ENCODE assay signal across 24 cellular contexts in the genomic region with DNA sequence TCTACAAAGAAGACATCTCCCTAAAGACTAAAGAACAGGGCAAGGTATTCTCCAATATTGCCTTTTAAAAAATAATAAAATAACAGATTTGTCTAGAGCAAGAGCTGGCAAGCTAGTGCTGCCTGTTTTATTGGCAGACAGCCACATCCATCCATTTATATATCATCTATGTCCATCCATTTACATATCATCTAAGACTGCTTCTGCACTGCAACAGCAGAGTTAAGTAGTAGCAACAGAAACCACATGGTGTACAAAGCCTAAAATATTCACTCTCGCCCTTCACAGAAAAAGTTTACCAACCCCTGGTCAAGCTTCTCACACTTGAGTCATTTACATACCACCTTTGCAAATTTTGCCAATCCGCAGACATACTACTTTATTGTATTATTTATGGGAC.
"Had no signal": no experiment of that assay in that cellular context is flagged by ENCODE, and none has a peak within 500 bp of the region (broad histone marks: within the 10 kb centered on the region; RNA-seq: fewer than 3 reads in every experiment).

No MANE protein-coding gene starts in this region.

- H3K27ac Mint-ChIP-seq: activated CD4-positive, alpha-beta memory T cell treated with anti-CD3 and anti-CD28 coated beads for 36 hours; activated naive CD8-positive, alpha-beta T cell treated with anti-CD3 and anti-CD28 coated beads, Interleukin-2, amount 50 U/mL, for 24 hours had no signal

- H3K4me3 Mint-ChIP-seq: activated CD4-positive, alpha-beta memory T cell treated with anti-CD3 and anti-CD28 coated beads for 36 hours; activated naive CD8-positive, alpha-beta T cell treated with anti-CD3 and anti-CD28 coated beads, Interleukin-2, amount 50 U/mL, for 24 hours; activated T-helper 1 cell treated with anti-CD3 and anti-CD28 coated beads, Interleukin-12 subunit alpha, Interleukin-12 subunit beta, Interleukin-2, Interleukin-4 antibody, amounts not matched to agents 30 ng/mL and 10 ng/mL and 1 ng/mL, durations not matched to agents 14 hours and 24 hours and 36 hours had no signal

- ATAC-seq: activated naive CD4-positive, alpha-beta T cell treated with anti-CD3 and anti-CD28 coated beads, Interleukin-2, amount 50 U/mL, for 72 hours; activated naive CD8-positive, alpha-beta T cell treated with anti-CD3 and anti-CD28 coated beads, Interleukin-2, amount 50 U/mL, for 24 hours; PC-3; SK-N-SH treated with all-trans-retinoic acid at 6 μM for 48 hours had no signal

- H3K9me3 Mint-ChIP-seq: activated CD4-positive, alpha-beta memory T cell treated with anti-CD3 and anti-CD28 coated beads for 36 hours; activated naive CD4-positive, alpha-beta T cell treated with anti-CD3 and anti-CD28 coated beads, Interleukin-2, amount 50 U/mL, for 72 hours; activated naive CD8-positive, alpha-beta T cell treated with anti-CD3 and anti-CD28 coated beads, Interleukin-2, amount 50 U/mL, for 24 hours; activated T-helper 1 cell treated with anti-CD3 and anti-CD28 coated beads, Interleukin-12 subunit alpha, Interleukin-12 subunit beta, Interleukin-2, Interleukin-4 antibody, amounts not matched to agents 30 ng/mL and 10 ng/mL and 1 ng/mL, durations not matched to agents 14 hours and 24 hours and 36 hours had no signal

- H3K4me3 ChIP-seq: cardiac muscle cell, colonic mucosa, SJSA1 had no signal

- H3K27ac ChIP-seq: brain microvascular endothelial cell, cardiac muscle cell, colonic mucosa, SJSA1 had no signal

- DNase-seq: activated CD4-positive, alpha-beta memory T cell treated with anti-CD3 and anti-CD28 coated beads for 36 hours; activated CD4-positive, alpha-beta T cell treated with anti-CD3 and anti-CD28 coated beads for 48 hours; activated CD4-positive, CD25-positive, alpha-beta regulatory T cell treated with anti-CD3 and anti-CD28 coated beads, Interleukin-2, amount 50 U/mL, for 72 hours; activated CD8-positive, alpha-beta memory T cell treated with anti-CD3 and anti-CD28 coated beads, Interleukin-2, amount 50 U/mL, for 4 hours; activated effector memory CD4-positive, alpha-beta T cell treated with Interleukin-2 at 50 U/mL for 16 hours; activated naive CD8-positive, alpha-beta T cell treated with anti-CD3 and anti-CD28 coated beads, Interleukin-2, amount 50 U/mL, for 24 hours; brain microvascular endothelial cell; cerebellar nuclear complex; colonic mucosa; Kasumi-1; NCI-H1048; NCI-H146; NCI-H187 treated with DMSO at 0.1 percent for 48 hours; NCI-H2081 treated with DMSO at 0.1 percent for 48 hours; NCI-H446; NCI-H524; PC-3; SHP77; SW 1271 had no signal

- H3K27me3 ChIP-seq: brain microvascular endothelial cell, cardiac muscle cell, colonic mucosa, SJSA1 had no signal

- H3K27me3 Mint-ChIP-seq: activated CD4-positive, alpha-beta memory T cell treated with anti-CD3 and anti-CD28 coated beads for 36 hours; activated naive CD8-positive, alpha-beta T cell treated with anti-CD3 and anti-CD28 coated beads, Interleukin-2, amount 50 U/mL, for 24 hours had no signal

- H3K4me1 ChIP-seq: colonic mucosa, SJSA1 had no signal

- H3K9me3 ChIP-seq: colonic mucosa, SJSA1 had no signal
